13 cellular contexts compared by ENCODE assay signal in the genomic region with DNA sequence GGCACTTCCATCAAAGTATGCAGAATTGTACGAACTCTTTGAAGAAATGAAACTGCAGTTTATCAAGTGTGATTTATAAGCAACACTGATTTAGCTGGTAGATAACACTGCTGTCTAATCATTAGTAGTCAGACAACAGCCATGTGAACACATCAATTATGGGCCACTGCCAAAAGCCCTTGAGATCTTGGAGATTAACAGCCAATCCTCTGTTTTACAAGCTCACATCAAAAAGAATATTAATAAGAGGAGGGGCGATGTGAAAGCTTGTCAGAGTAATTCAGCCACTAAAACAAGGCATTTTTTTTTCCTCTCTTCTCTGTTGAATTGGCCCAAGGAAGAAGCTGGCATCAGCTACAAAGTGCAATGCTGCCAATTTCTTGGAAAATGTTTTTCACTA. TPM values are rescaled to one million over a fixed set of nuclear protein-coding genes. Genes with fewer than 3 reads are reported as not detected.
DNase-seq lines count a peak whose midpoint lies in the region; ATAC-seq and TF ChIP-seq lines count a peak whose summit lies in the region.
"Had no signal": no experiment of that assay in that cellular context is flagged by ENCODE, and none has a peak within 500 bp of the region (broad histone marks: within the 10 kb centered on the region; RNA-seq: fewer than 3 reads in every experiment).

No MANE protein-coding gene starts in this region.

- TF ChIP-seq CTCF in DOHH2 (IDR thresholded peaks at IDR 0.05; ENCODE audit: low read depth, low read length, poor library complexity, severe bottlenecking) = no peak
- no peak for TF ChIP-seq CTCF in brain (conservative IDR thresholded peaks at IDR 0.05)

- H3K4me1 Mint-ChIP-seq in brain (peaks cover 83% of the 10 kb centered on the region), naive B cell (peaks cover 22 to 50% (median 31%) of the 10 kb centered on the region in 3 donors)
- H3K4me1 Mint-ChIP-seq: CD8-positive, alpha-beta memory T cell had no signal

- no peak for ATAC-seq in naive B cell (ENCODE audit: low read depth in 2 of 2)
- no peak for ATAC-seq in left ventricle myocardium superior
- ATAC-seq in GM19328 (IDR thresholded peaks at IDR 0.05; ENCODE audit: unreplicated experiment) = no peak

- peaks cover 26% of the 10 kb centered on the region for H3K36me3 ChIP-seq in DOHH2 (ENCODE audit: control insufficient read depth, low read length)

- H3K27ac ChIP-seq in DOHH2 (ENCODE audit: low read depth, low read length) = peak overlapping the region; percentile 95
- H3K27ac ChIP-seq: skin epidermis, WERI-Rb-1 had no signal

- intact Hi-C loops in left ventricle myocardium superior (cut with micrococcal nuclease) = no loop called here

- peak overlapping the region; percentile 73 for H3K4me2 ChIP-seq in DOHH2 (ENCODE audit: low read length)

- H3F3A ChIP-seq in DOHH2 (ENCODE audit: control insufficient read depth, insufficient read depth) = peaks cover 54% of the 10 kb centered on the region

- no peaks in the 10 kb centered on the region for H3K9me2 ChIP-seq in DOHH2 (replicated peaks; ENCODE audit: control insufficient read depth, low read length)

- H3K27ac Mint-ChIP-seq in brain (peak overlapping the region; percentile 19 to 94 (median 78)), naive B cell (peak overlapping the region in 3 of 6 donors; percentile 11 to 69 (median 27))
- H3K27ac Mint-ChIP-seq: activated T-helper 2 cell treated with anti-CD3 and anti-CD28 coated beads, Interferon-gamma antibody, Interleukin-2, Interleukin-4, amounts not matched to agents 10 μg/mL and 5 μg/mL and 100 μg/mL, durations not matched to agents 14 hours and 24 hours and 36 hours; CD8-positive, alpha-beta memory T cell had no signal

- peaks cover 99% of the 10 kb centered on the region for H3K4me1 ChIP-seq in DOHH2 (ENCODE audit: control insufficient read depth, low read length)

- H3K36me3 Mint-ChIP-seq in brain = peaks cover 23% of the 10 kb centered on the region
- no peaks in the 10 kb centered on the region for H3K36me3 Mint-ChIP-seq in naive B cell
- H3K36me3 Mint-ChIP-seq: CD8-positive, alpha-beta memory T cell had no signal

- H3K9me3 ChIP-seq in DOHH2 (ENCODE audit: control insufficient read depth, insufficient read depth, low read length) = no peaks in the 10 kb centered on the region

- H3K9me3 Mint-ChIP-seq in brain = peaks cover 0 to 3% (median 2%) of the 10 kb centered on the region in 5 experiments
- H3K9me3 Mint-ChIP-seq in naive B cell = no peaks in the 10 kb centered on the region
- H3K9me3 Mint-ChIP-seq: activated T-helper 2 cell treated with anti-CD3 and anti-CD28 coated beads, Interferon-gamma antibody, Interleukin-2, Interleukin-4, amounts not matched to agents 10 μg/mL and 5 μg/mL and 100 μg/mL, durations not matched to agents 14 hours and 24 hours and 36 hours had no signal

- H3K27me3 ChIP-seq in DOHH2 (ENCODE audit: control insufficient read depth, low read length) = no peaks in the 10 kb centered on the region

- peak overlapping the region; percentile 60 for H3K4me3 ChIP-seq in DOHH2 (ENCODE audit: low read length)
- H3K4me3 ChIP-seq: skin epidermis had no signal

- DNase-seq in NCI-H2171 (lab: John Stamatoyannopoulos, UW) = peak; percentile 10
- no peak for DNase-seq in naive B cell
- DNase-seq in SIG-M5 (lab: John Stamatoyannopoulos, UW) = no peak
- no peak for DNase-seq in left ventricle myocardium superior
- DNase-seq in SHP77 treated with DMSO at 0.1 percent for 48 hours (lab: John Stamatoyannopoulos, UW) = no peak
- DNase-seq: CD8-positive, alpha-beta memory T cell; cortex of kidney; WERI-Rb-1 had no signal

- H3K27me3 Mint-ChIP-seq in brain = no peaks in the 10 kb centered on the region
- no peaks in the 10 kb centered on the region for H3K27me3 Mint-ChIP-seq in naive B cell
- H3K27me3 Mint-ChIP-seq: CD8-positive, alpha-beta memory T cell had no signal

- H3K4me3 Mint-ChIP-seq in brain (peak overlapping the region in 4 of 5 experiments; percentile 50 to 77 (median 72)), naive B cell (peak overlapping the region in 6 of 8 donors; percentile 16 to 64 (median 42))
- H3K4me3 Mint-ChIP-seq: CD8-positive, alpha-beta memory T cell had no signal

- no peaks in the 10 kb centered on the region for H4K20me1 ChIP-seq in DOHH2 (ENCODE audit: control insufficient read depth, insufficient read depth, low read depth, low read length)

- peaks cover 96% of the 10 kb centered on the region for H3K79me2 ChIP-seq in DOHH2 (ENCODE audit: control insufficient read depth, low read length)

RNA-seq across cellular contexts. Expression of gene ZNF608, which starts 28.1 kb away (rescaled TPM):
- polyA plus RNA-seq in brain (ENCODE audit: insufficient read depth, low read depth, low replicate concordance) = 15.6 TPM
- polyA plus RNA-seq in naive B cell (ENCODE audit: low read depth in 6 of 6) = 1 to 10 TPM; 3.7 to 8.7 (median 6.0) TPM
- total RNA-seq in left ventricle myocardium superior = 18.2 TPM
- total RNA-seq: activated T-helper 2 cell treated with anti-CD3 and anti-CD28 coated beads, Interferon-gamma antibody, Interleukin-2, Interleukin-4, amounts not matched to agents 10 μg/mL and 5 μg/mL and 100 μg/mL, durations not matched to agents 14 hours and 24 hours and 36 hours; CD8-positive, alpha-beta memory T cell had no signal
- polyA plus RNA-seq: CD8-positive, alpha-beta memory T cell had no signal
